Comparison of ENCODE assay signal across 8 cellular contexts in the genomic region with DNA sequence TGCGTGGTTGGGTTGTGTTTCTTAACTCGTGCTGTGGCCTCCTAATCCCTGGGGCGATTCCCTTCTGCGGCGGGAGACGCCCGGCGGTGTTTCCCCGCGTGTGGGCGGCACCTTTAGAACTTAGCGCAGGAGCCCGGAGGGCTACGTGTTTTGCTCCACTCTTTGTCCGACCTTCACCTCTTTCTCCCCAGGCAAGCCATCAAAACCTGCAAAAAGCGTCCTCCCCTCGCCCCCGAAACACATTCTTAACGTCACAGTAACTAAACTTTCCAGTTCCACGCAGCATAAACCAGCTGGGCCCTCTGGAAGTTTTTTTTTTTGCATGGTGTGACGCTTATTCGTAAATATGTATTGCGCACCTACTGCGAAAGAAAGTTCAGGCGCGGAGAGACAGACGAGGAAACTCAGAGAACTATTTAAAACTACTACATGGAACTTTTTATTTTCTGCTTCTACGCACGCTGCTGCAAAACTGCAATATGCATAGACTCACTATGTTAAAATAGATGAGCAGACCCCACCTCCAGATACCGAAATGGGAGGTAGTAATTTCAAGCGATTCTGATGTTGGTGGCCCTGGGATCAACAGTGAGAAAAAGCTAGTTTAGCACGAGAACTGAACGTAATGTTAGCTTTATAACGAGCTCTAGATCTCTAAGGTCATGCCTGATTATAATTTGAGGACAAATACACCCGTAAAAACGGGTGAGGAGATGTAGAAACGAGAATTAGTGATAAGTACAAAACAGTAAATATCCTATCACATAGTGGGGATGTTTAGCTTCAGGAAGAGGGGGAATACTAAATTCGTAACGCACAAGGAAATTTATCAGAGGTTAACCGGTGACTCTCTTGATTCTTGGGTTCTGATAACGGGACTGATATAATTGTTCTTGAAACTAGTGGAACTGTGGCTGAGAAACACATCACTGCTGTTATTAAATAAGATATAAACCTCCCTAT. TPM values are rescaled to one million over a fixed set of nuclear protein-coding genes. Genes with fewer than 3 reads are reported as not detected.
DNase-seq lines count a peak whose midpoint lies in the region; ATAC-seq and TF ChIP-seq lines count a peak whose summit lies in the region.

No MANE protein-coding gene starts in this region.

- ATAC-seq in GM21381 (IDR thresholded peaks at IDR 0.05; ENCODE audit: unreplicated experiment): peak; percentile 29

- no peak for TF ChIP-seq CTCF in WERI-Rb-1 (IDR thresholded peaks at IDR 0.05; ENCODE audit: low read depth, low read length)

- peak; percentile 26 for DNase-seq in DMS79 treated with DMSO at 0.1 percent for 48 hours (lab: John Stamatoyannopoulos, UW)
- peak; percentile 23 for DNase-seq in HS-5 (ENCODE audit: low read depth)
- DNase-seq in WERI-Rb-1: no peak
- DNase-seq in substantia nigra (lab: John Stamatoyannopoulos, UW): peak in 5 of 49 donors; percentile 10 to 50 (median 29)
- no peak for DNase-seq in ureter (ENCODE audit: low spot score)

- H3K36me3 ChIP-seq in WERI-Rb-1 (peaks cover 18% of the 10 kb centered on the region), endocrine pancreas (ENCODE audit: control insufficient read depth, insufficient read depth, low read length) (no peaks in the 10 kb centered on the region), muscle layer of colon (ENCODE audit: insufficient read depth, low read length) (peaks cover 4% of the 10 kb centered on the region)

- H3K27me3 ChIP-seq in WERI-Rb-1 (ENCODE audit: insufficient read depth, low read depth, severe bottlenecking) (no peaks in the 10 kb centered on the region), endocrine pancreas (ENCODE audit: control insufficient read depth, insufficient read depth, low read length) (no peaks in the 10 kb centered on the region), muscle layer of colon (ENCODE audit: control insufficient read depth in 1 of 2, insufficient read depth in 2 of 2, low read length in 2 of 2) (no peaks in the 10 kb centered on the region)

- H3K9me3 ChIP-seq in WERI-Rb-1 (ENCODE audit: severe bottlenecking) (no peaks in the 10 kb centered on the region), endocrine pancreas (ENCODE audit: control insufficient read depth, low read length) (no peaks in the 10 kb centered on the region), muscle layer of colon (ENCODE audit: low read length) (no peaks in the 10 kb centered on the region)

- H3K4me3 ChIP-seq in WERI-Rb-1 (ENCODE audit: low read depth, low read length) (peak overlapping the region; percentile 98), endocrine pancreas (ENCODE audit: control insufficient read depth, insufficient read depth, low read length) (peak overlapping the region; percentile 97), muscle layer of colon (ENCODE audit: low read depth in 1 of 2, low read length in 2 of 2) (peak overlapping the region; percentile 75)

- peak overlapping the region; percentile 90 for H3K9ac ChIP-seq in endocrine pancreas (ENCODE audit: control insufficient read depth, insufficient read depth, low read length)
- peak overlapping the region; percentile 30 for H3K9ac ChIP-seq in muscle layer of colon (ENCODE audit: low read length)

- H3K4me1 ChIP-seq in endocrine pancreas (ENCODE audit: control insufficient read depth, insufficient read depth, low read length) (peaks cover 13% of the 10 kb centered on the region), muscle layer of colon (ENCODE audit: insufficient read depth, low read length) (peaks cover 10% of the 10 kb centered on the region)

- H3K27ac ChIP-seq in WERI-Rb-1 (peak overlapping the region; percentile 96), muscle layer of colon (ENCODE audit: low read depth, low read length) (peak overlapping the region; percentile 83), substantia nigra (ENCODE audit: low read depth, low read length, poor library complexity, severe bottlenecking) (peak overlapping the region; percentile 79)

RNA-seq across cellular contexts. Expression of a gene that starts 0.9 kb away (rescaled TPM):
- total RNA-seq in ureter: 72.0 TPM

Comparison
In these comparisons a context has a peak if more than half of its experiments do, and no peak if none do; other contexts are left out.
1. DNase-seq: peak in DMS79 treated with DMSO at 0.1 percent for 48 hours (single experiment) and HS-5 (single experiment); none in WERI-Rb-1 (single experiment) and ureter (single experiment).
2. Peak in every context shown above with its lines, with median percentiles within 50 percentile points of each other: H3K27ac ChIP-seq and H3K4me3 ChIP-seq.